In genomic region chr3:186882881-186883685, GRCh38 we compare ENCODE assay signal across 1 cellular context.
TF ChIP-seq lines count a peak whose summit lies in the region.

No MANE protein-coding gene starts in this region.

TF ChIP-seq in K562, 482 proteins besides CTCF, POLR2A, EP300 and RAD21 (continued from another document and continues in another):
- TF ChIP-seq ZNF280B (CRISPR knock-in tag; IDR thresholded peaks at IDR 0.05) = no peak
- TF ChIP-seq MITF (IDR thresholded peaks at IDR 0.05) = no peak
- TF ChIP-seq CXXC5 (CRISPR knock-in tag; IDR thresholded peaks at IDR 0.05) = peak; percentile 55; the same call in 1 of the 2 replicates
- no peak for TF ChIP-seq GMEB1 (CRISPR knock-in tag; IDR thresholded peaks at IDR 0.05)
- no peak for TF ChIP-seq UBTF (IDR thresholded peaks at IDR 0.05; ENCODE audit: borderline replicate concordance in 1 of 2, low read depth in 2 of 2, low read length in 2 of 2)
- no peak for TF ChIP-seq SIN3B (IDR thresholded peaks at IDR 0.05; ENCODE audit: low read depth)
- peak; percentile 46; the same call in 1 of the 2 replicates for TF ChIP-seq ZNF589 (CRISPR knock-in tag; IDR thresholded peaks at IDR 0.05; ENCODE audit: low read depth)
- TF ChIP-seq BRF2 (IDR thresholded peaks at IDR 0.05; ENCODE audit: borderline replicate concordance, insufficient read depth, insufficient read length) = no peak
- 0 out of 4 replicates have a peak, but pooled peaks of 1 of the 2 experiments have one; percentile 32 for TF ChIP-seq FOXK2 (conservative IDR thresholded peaks at IDR 0.05 in 1 of 2, IDR thresholded peaks at IDR 0.05 in 1 of 2; ENCODE audit: low read depth in 2 of 2)
- no peak for TF ChIP-seq HOMEZ (CRISPR knock-in tag; IDR thresholded peaks at IDR 0.05)
- TF ChIP-seq ELK3 (CRISPR knock-in tag; IDR thresholded peaks at IDR 0.05) = no peak
- no peak for TF ChIP-seq PATZ1 (CRISPR knock-in tag; IDR thresholded peaks at IDR 0.05; ENCODE audit: borderline replicate concordance)
- no peak for TF ChIP-seq TAL1 (IDR thresholded peaks at IDR 0.05)
- TF ChIP-seq SIRT6 (IDR thresholded peaks at IDR 0.05; ENCODE audit: low read depth, low read length) = no peak
- no peak for TF ChIP-seq RBBP5 (IDR thresholded peaks at IDR 0.05; ENCODE audit: borderline replicate concordance, insufficient read depth, low read length, poor library complexity, severe bottlenecking)
- peak; percentile 94 for TF ChIP-seq SMARCE1 (IDR thresholded peaks at IDR 0.05)
- no peak for TF ChIP-seq ZNF174 (CRISPR knock-in tag; IDR thresholded peaks at IDR 0.05)
- no peak for TF ChIP-seq ZNF830 (CRISPR knock-in tag; IDR thresholded peaks at IDR 0.05)
- no peak for TF ChIP-seq GTF2B (IDR thresholded peaks at IDR 0.05; ENCODE audit: extremely low read depth, insufficient read length)
- no peak for TF ChIP-seq KAT8 (IDR thresholded peaks at IDR 0.05; ENCODE audit: low read depth)
- no peak for TF ChIP-seq KLF1 (tag; IDR thresholded peaks at IDR 0.05)
- no peak for TF ChIP-seq NFIC (IDR thresholded peaks at IDR 0.05)
- TF ChIP-seq SOX6 (IDR thresholded peaks at IDR 0.05) = peak; percentile 99
- no peak for TF ChIP-seq HMG20A (CRISPR knock-in tag; conservative IDR thresholded peaks at IDR 0.05)
- no peak for TF ChIP-seq SAFB2 (IDR thresholded peaks at IDR 0.05; ENCODE audit: borderline replicate concordance, low read depth, low read length, severe bottlenecking)
- no peak for TF ChIP-seq CHD1 (IDR thresholded peaks at IDR 0.05; ENCODE audit: low read length)
- TF ChIP-seq E2F5 (CRISPR knock-in tag; IDR thresholded peaks at IDR 0.05) = no peak
- no peak for TF ChIP-seq WHSC1 (IDR thresholded peaks at IDR 0.05; ENCODE audit: low read length)
- TF ChIP-seq KLF6 (CRISPR knock-in tag; IDR thresholded peaks at IDR 0.05; ENCODE audit: borderline replicate concordance) = no peak
- TF ChIP-seq ZNF282 (CRISPR knock-in tag; IDR thresholded peaks at IDR 0.05) = no peak
- no peak for TF ChIP-seq HBP1 (CRISPR knock-in tag; IDR thresholded peaks at IDR 0.05)
- no peak for TF ChIP-seq THRA (IDR thresholded peaks at IDR 0.05)
- TF ChIP-seq TEAD4 (IDR thresholded peaks at IDR 0.05; ENCODE audit: low read length) = peak; percentile 66; the same call in 1 of the 2 replicates
- TF ChIP-seq TEAD4 (CRISPR knock-in tag; IDR thresholded peaks at IDR 0.05; ENCODE audit: borderline replicate concordance) = no peak
- TF ChIP-seq SMAD4 (CRISPR knock-in tag; conservative IDR thresholded peaks at IDR 0.05) = peak; percentile 64
- no peak for TF ChIP-seq SAFB (IDR thresholded peaks at IDR 0.05; ENCODE audit: borderline replicate concordance, low read depth, low read length)
- no peak for TF ChIP-seq ZNF146 (CRISPR knock-in tag; IDR thresholded peaks at IDR 0.05; ENCODE audit: unreplicated experiment)
- TF ChIP-seq ARID3A (IDR thresholded peaks at IDR 0.05; ENCODE audit: borderline replicate concordance, low read depth, low read length) = peak; percentile 94
- no peak for TF ChIP-seq MYBL2 (IDR thresholded peaks at IDR 0.05; ENCODE audit: low read depth)
- TF ChIP-seq MYBL2 (CRISPR knock-in tag; IDR thresholded peaks at IDR 0.05; ENCODE audit: borderline replicate concordance) = no peak
- no peak for TF ChIP-seq RUNX1 (IDR thresholded peaks at IDR 0.05; ENCODE audit: low read depth)
- no peak for TF ChIP-seq SREBF2 (CRISPR knock-in tag; IDR thresholded peaks at IDR 0.05)
